1 cellular context compared by ENCODE assay signal in genomic region chr12:122137681-122138080, GRCh38.
TF ChIP-seq lines count a peak whose summit lies in the region.

No MANE protein-coding gene starts in this region.

TF ChIP-seq in SK-N-SH, 30 proteins besides CTCF, POLR2A, EP300 and RAD21 (continued from another document):
- no peak for TF ChIP-seq REST (IDR thresholded peaks at IDR 0.05; ENCODE audit: low read depth, low read length)
TF ChIP-seq in SK-N-SH: peak in this region for 0.
